Comparison of ENCODE assay signal across 16 cellular contexts in the genomic region with DNA sequence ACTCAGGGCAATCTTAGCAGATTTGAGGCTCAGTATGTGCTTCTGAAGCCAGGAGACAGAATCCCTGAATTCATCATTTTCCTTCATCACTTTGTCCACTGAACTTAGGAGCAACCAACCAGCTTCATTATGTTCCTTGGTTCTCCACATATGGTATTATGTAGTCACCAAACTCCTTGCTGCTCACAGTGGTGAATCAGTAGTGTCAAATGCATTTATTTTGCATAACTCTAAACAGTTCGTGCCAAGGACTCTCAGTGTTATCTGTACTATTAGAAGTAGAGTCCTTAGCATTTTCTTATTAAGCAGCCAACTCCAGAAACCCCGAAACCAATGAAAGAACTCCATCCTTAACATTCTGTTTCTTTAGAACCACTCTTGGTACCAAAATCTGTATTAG.
"Had no signal": no experiment of that assay in that cellular context is flagged by ENCODE, and none has a peak within 500 bp of the region (broad histone marks: within the 10 kb centered on the region; RNA-seq: fewer than 3 reads in every experiment).

No MANE protein-coding gene starts in this region.

- ATAC-seq: activated CD8-positive, alpha-beta T cell treated with anti-CD3 and anti-CD28 coated beads for 36 hours; activated T-helper 17 cell treated with anti-CD3 and anti-CD28 coated beads, Interleukin-2, amount 50 U/mL, for 72 hours; gastroesophageal sphincter; heart left ventricle; left ventricle myocardium superior; stimulated activated naive B cell treated with anti-CD40 and anti-IgM and Interleukin-4, amounts not matched to agents 10 μg/mL and 1 μg/mL and 100 μg/mL, for 72 hours; upper lobe of right lung had no signal

- DNase-seq: activated B cell treated with CpG ODN at 0.5 μM for 24 hours; activated CD4-positive, alpha-beta T cell treated with anti-CD3 and anti-CD28 coated beads for 4 hours; activated CD8-positive, alpha-beta T cell treated with anti-CD3 and anti-CD28 coated beads for 36 hours; activated naive CD4-positive, alpha-beta T cell; activated naive CD8-positive, alpha-beta T cell treated with anti-CD3 and anti-CD28 coated beads, Interleukin-2, amount 10 ng/mL, durations not matched to agents 7 days and 5 days; activated T-cell treated with anti-CD3 and anti-CD28 coated beads, Interleukin-2, amount 50 U/mL, for 1 hour; cerebellar nuclear complex; effector memory CD4-positive, alpha-beta T cell; esophagus squamous epithelium; heart left ventricle; kidney glomerular epithelial cell; left ventricle myocardium superior; stimulated activated naive B cell treated with anti-CD40 and anti-IgM and Interleukin-4, amounts not matched to agents 10 μg/mL and 1 μg/mL and 100 μg/mL, for 72 hours; upper lobe of right lung had no signal

- H3K4me1 ChIP-seq: upper lobe of right lung had no signal

- H3K9me3 ChIP-seq: upper lobe of right lung had no signal

- H3K27ac ChIP-seq: esophagus squamous epithelium, gastroesophageal sphincter, heart left ventricle, upper lobe of right lung had no signal

- H3K27me3 ChIP-seq: esophagus squamous epithelium, gastroesophageal sphincter, heart left ventricle, upper lobe of right lung had no signal

- H3K4me3 ChIP-seq: esophagus squamous epithelium, gastroesophageal sphincter, heart left ventricle, upper lobe of right lung had no signal

- H3K36me3 ChIP-seq: gastroesophageal sphincter, heart left ventricle, upper lobe of right lung had no signal
